ENCODE assay signal across 14 cellular contexts in the genomic region with DNA sequence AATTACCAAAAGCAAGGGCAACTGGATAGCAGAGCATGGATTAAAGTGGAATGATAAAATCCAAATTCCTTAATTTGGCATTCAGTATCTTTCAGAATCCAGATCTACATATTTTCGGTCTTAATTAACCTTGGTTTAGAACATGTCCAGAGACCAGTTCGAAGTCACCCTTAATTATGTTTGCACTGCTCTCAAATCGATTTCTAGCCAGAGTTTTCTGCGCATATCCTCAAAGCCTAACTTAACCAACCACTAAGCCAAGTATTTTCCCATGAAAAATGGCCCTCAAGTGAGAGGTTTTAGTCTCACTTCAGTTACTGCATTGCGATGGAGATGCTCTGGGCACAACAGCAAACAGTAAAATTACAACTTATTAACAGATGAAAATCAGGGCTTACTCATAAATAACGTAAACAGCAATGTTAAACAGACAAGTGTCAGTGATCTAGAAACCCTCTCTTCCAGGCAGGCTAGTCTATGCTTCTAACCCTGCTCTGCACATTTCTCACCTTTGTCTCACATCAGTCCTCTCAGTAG. TPM values are rescaled to one million over a fixed set of nuclear protein-coding genes. Genes with fewer than 3 reads are reported as not detected.
DNase-seq lines count a peak whose midpoint lies in the region; ATAC-seq, FAIRE-seq and TF ChIP-seq lines count a peak whose summit lies in the region.
"Had no signal": no experiment of that assay in that cellular context is flagged by ENCODE, and none has a peak within 500 bp of the region (broad histone marks: within the 10 kb centered on the region; RNA-seq: fewer than 3 reads in every experiment).

No MANE protein-coding gene starts in this region.

- CTCF ChIA-PET in HepG2 (lab: Yijun Ruan, JAX; ENCODE audit: low intra/inter-chr PET ratio, low total read pairs) (no interaction called here), K562 (lab: Yijun Ruan, JAX; ENCODE audit: low intra/inter-chr PET ratio) (interaction anchor here (0.5 kb wide), 1 partner anchor 69 kb away, joined by 3 read pairs; no protein-coding TSS in a partner anchor)

- WGBS in HepG2 (ENCODE audit: low lambda C conversion rate), result 47% methylated on average over 6 of the region's 6 CpGs
- WGBS in right lobe of liver (ENCODE audit: insufficient coverage, low coverage, low lambda C conversion rate, missing lambda C conversion rate), result 69% methylated on average over 6 of the region's 6 CpGs
- WGBS in K562 (ENCODE audit: insufficient coverage, low coverage, missing lambda C conversion rate), result 11% methylated on average over 6 of the region's 6 CpGs
- no CpG with 5 or more reads among the region's 6 CpGs for WGBS in mesendoderm (ENCODE audit: extremely low coverage, insufficient coverage, low lambda C conversion rate)
- WGBS in tibial nerve, 2 donors, result 75 to 76% methylated on average over 6 of the region's 6 CpGs

- H3K4me1 ChIP-seq in HepG2 (ENCODE audit: insufficient read depth, low read length) (peaks cover 38% of the 10 kb centered on the region), right lobe of liver (peaks cover 0 to 5% (median 0%) of the 10 kb centered on the region in 4 donors), K562 (replicated peaks in 1 of 2; ENCODE audit: control insufficient read depth in 2 of 2, insufficient read depth in 2 of 2, low read length in 2 of 2) (peaks cover 5 to 9% of the 10 kb centered on the region in 2 experiments; a peak in 3 of 5 replicates), vagina (peaks cover 68% of the 10 kb centered on the region), mesendoderm (ENCODE audit: control insufficient read depth, low read depth, low read length) (peaks cover 8% of the 10 kb centered on the region), tibial nerve (peaks cover 0 to 69% (median 22%) of the 10 kb centered on the region in 4 donors)

- no peak overlapping the region for H3K23ac ChIP-seq in mesendoderm (ENCODE audit: low read length)

- H2AK5ac ChIP-seq in mesendoderm (ENCODE audit: low read length), result no peak overlapping the region

- no peak for TF ChIP-seq POLR2A in HepG2 (IDR thresholded peaks at IDR 0.05; ENCODE audit: insufficient read depth in 1 of 2, low read depth in 2 of 2, low read length in 2 of 2)
- TF ChIP-seq POLR2A in right lobe of liver (IDR thresholded peaks at IDR 0.05), result no peak
- TF ChIP-seq POLR2A in K562 (conservative IDR thresholded peaks at IDR 0.05), result no peak
- TF ChIP-seq POLR2A in vagina (IDR thresholded peaks at IDR 0.05), result no peak
- no peak for TF ChIP-seq POLR2A in tibial nerve (IDR thresholded peaks at IDR 0.05)

- peaks cover 51% of the 10 kb centered on the region for H4K20me1 ChIP-seq in HepG2 (ENCODE audit: insufficient read depth, low read length)
- peaks cover 59% of the 10 kb centered on the region for H4K20me1 ChIP-seq in K562 (replicated peaks; ENCODE audit: control insufficient read depth, insufficient read depth, low read length)

- TF ChIP-seq RAD21 in HepG2 (CRISPR knock-in tag; IDR thresholded peaks at IDR 0.05), result no peak
- TF ChIP-seq RAD21 in K562 (CRISPR knock-in tag; conservative IDR thresholded peaks at IDR 0.05 in 1 of 2, IDR thresholded peaks at IDR 0.05 in 1 of 2), result no peak

- H3K79me1 ChIP-seq in mesendoderm (ENCODE audit: low read length), result no peaks in the 10 kb centered on the region

- H3K27ac ChIP-seq in HepG2 (ENCODE audit: extremely low read length, insufficient read depth, low read length) (peak overlapping the region; percentile 84), right lobe of liver (no peak overlapping the region), K562 (ENCODE audit: extremely low read depth, low read depth, low read length) (peak overlapping the region; percentile 26; the same call in 1 of the 3 replicates), vagina (peak overlapping the region; percentile 6), mesendoderm (ENCODE audit: low read depth, low read length) (no peak overlapping the region), tibial nerve (peak overlapping the region in 1 of 4 donors; percentile 28)

- no peak overlapping the region for H3K18ac ChIP-seq in mesendoderm (ENCODE audit: low read length)

- H3K4ac ChIP-seq in mesendoderm (ENCODE audit: low read depth, low read length), result no peak overlapping the region

- intact Hi-C loops in HepG2 (cut with micrococcal nuclease; ENCODE audit: unreplicated experiment) (loop anchor here (5.0 kb wide), 1 partner anchor 377 kb away; no protein-coding TSS in a partner anchor), right lobe of liver (cut with DNase I) (no loop called here), K562 (cut with micrococcal nuclease) (loop anchor here (5.0 kb wide), 1 partner anchor 372 kb away; a partner anchor contains a TSS), vagina (cut with DNase I) (loop anchor here (10.0 kb wide), 1 partner anchor 119 kb away; no protein-coding TSS in a partner anchor)

- TF ChIP-seq CTCF in HepG2 (CRISPR knock-in tag; IDR thresholded peaks at IDR 0.05), result no peak
- no peak for TF ChIP-seq CTCF in right lobe of liver (IDR thresholded peaks at IDR 0.05)
- no peak for TF ChIP-seq CTCF in K562 (IDR thresholded peaks at IDR 0.05 in 2 of 3, conservative IDR thresholded peaks at IDR 0.05 in 1 of 3; ENCODE audit: insufficient read depth in 2 of 3, low read depth in 1 of 3, low read length in 3 of 3)
- TF ChIP-seq CTCF in vagina (IDR thresholded peaks at IDR 0.05), result no peak
- TF ChIP-seq CTCF in tibial nerve (IDR thresholded peaks at IDR 0.05), result no peak

- H3K9ac ChIP-seq in HepG2 (ENCODE audit: insufficient read depth, low read depth, low read length) (peak overlapping the region; percentile 19; the same call in 1 of the 2 replicates), K562 (ENCODE audit: insufficient read depth in 1 of 2, low read depth in 2 of 2, low read length in 2 of 2) (peak overlapping the region in 1 of 2 experiments; percentile 63; a peak in 2 of 4 replicates), mesendoderm (ENCODE audit: low read length) (no peak overlapping the region)

- POLR2A ChIA-PET in HepG2 (lab: Yijun Ruan, JAX) (no interaction called here), K562 (lab: Yijun Ruan, JAX) (interaction anchor here (0.7 to 2.5 kb wide), 9 partner anchors 8 to 124 kb away, joined by 3 to 8 read pairs (median 4); no protein-coding TSS in a partner anchor)

- in situ Hi-C loops in HepG2 (cut with HindIII; ENCODE audit: extremely low pct_ligation_motif_present, low pct_unique_long_range_greater_than_20kb) (no loop called here), K562 (cut with MboI) (loop anchor here (5.0 kb wide), 1 partner anchor 127 kb away; no protein-coding TSS in a partner anchor)

- FAIRE-seq in HepG2 (lab: Jason Lieb, UNC) (no peak), K562 (lab: Jason Lieb, UNC) (no peak)
- FAIRE-seq: endometrium, GM12892 had no signal

- DNase-seq in HepG2 (ENCODE audit: low spot score) (peak; percentile 25), right lobe of liver (no peak), K562 (ENCODE audit: extremely low read depth in 1 of 4, low spot score in 3 of 4) (no peak), kidney glomerular epithelial cell (lab: John Stamatoyannopoulos, UW) (peak; percentile 37), vagina (ENCODE audit: extremely low spot score in 2 of 2) (no peak), NCI-H2227 treated with DMSO at 0.1 percent for 48 hours (lab: John Stamatoyannopoulos, UW) (no peak), mesendoderm (no peak), tibial nerve (ENCODE audit: low spot score in 2 of 2) (no peak)
- DNase-seq: activated T-cell treated with anti-CD3 and anti-CD28 coated beads, Interleukin-2, amount 50 U/mL, for 4 hours; AML-193; HCEC 1CT; T1000 had no signal

- no peak overlapping the region for H2BK120ac ChIP-seq in mesendoderm (ENCODE audit: low read depth, low read length)

- H3K4me3 ChIP-seq in HepG2 (replicated peaks in 1 of 3; ENCODE audit: insufficient read depth in 1 of 3, low read depth in 2 of 3, low read length in 3 of 3), result peak overlapping the region in 2 of 3 experiments; percentile 2 to 18; a peak in 2 of 6 replicates
- H3K4me3 ChIP-seq in right lobe of liver, result no peak overlapping the region
- H3K4me3 ChIP-seq in K562, result peak overlapping the region; percentile 89
- no peak overlapping the region for H3K4me3 ChIP-seq in vagina
- H3K4me3 ChIP-seq in mesendoderm (ENCODE audit: low read length), result no peak overlapping the region
- no peak overlapping the region for H3K4me3 ChIP-seq in tibial nerve

- peaks cover 85% of the 10 kb centered on the region for H3K79me2 ChIP-seq in HepG2 (ENCODE audit: insufficient read depth, low read length)
- H3K79me2 ChIP-seq in K562 (ENCODE audit: control insufficient read depth, insufficient read depth, low read length), result peaks cover 94% of the 10 kb centered on the region
- peaks cover 70% of the 10 kb centered on the region for H3K79me2 ChIP-seq in mesendoderm (ENCODE audit: control insufficient read depth, insufficient read depth, low read length)

- H3K9me1 ChIP-seq in K562 (ENCODE audit: control insufficient read depth, insufficient read depth, low read length), result no peaks in the 10 kb centered on the region

- no peaks in the 10 kb centered on the region for H3K9me3 ChIP-seq in HepG2 (ENCODE audit: low read length)
- H3K9me3 ChIP-seq in right lobe of liver, result no peaks in the 10 kb centered on the region
- no peaks in the 10 kb centered on the region for H3K9me3 ChIP-seq in K562 (replicated peaks; ENCODE audit: control insufficient read depth, insufficient read depth, low read depth, low read length)
- no peaks in the 10 kb centered on the region for H3K9me3 ChIP-seq in vagina
- H3K9me3 ChIP-seq in tibial nerve, result no peaks in the 10 kb centered on the region

- H3K27me3 ChIP-seq in HepG2 (ENCODE audit: control insufficient read depth in 1 of 2, insufficient read depth in 2 of 2, low read length in 2 of 2) (no peaks in the 10 kb centered on the region; a peak in 1 of 5 replicates), right lobe of liver (no peaks in the 10 kb centered on the region), K562 (ENCODE audit: control insufficient read depth in 2 of 2, insufficient read depth in 2 of 2, low read length in 2 of 2) (no peaks in the 10 kb centered on the region), vagina (no peaks in the 10 kb centered on the region), mesendoderm (ENCODE audit: insufficient read depth, low read length, poor library complexity) (no peaks in the 10 kb centered on the region), tibial nerve (no peaks in the 10 kb centered on the region)

- H3K4me2 ChIP-seq in HepG2 (ENCODE audit: low read depth, low read length) (peak overlapping the region; percentile 91), K562 (ENCODE audit: insufficient read depth, low read length) (peak overlapping the region; percentile 83), mesendoderm (ENCODE audit: low read length) (no peak overlapping the region)

- TF ChIP-seq EP300 in HepG2 (IDR thresholded peaks at IDR 0.05; ENCODE audit: low read depth in 2 of 2, low read length in 2 of 2) (no peak; a peak in 1 of 4 replicates), HepG2 (CRISPR knock-in tag; IDR thresholded peaks at IDR 0.05; ENCODE audit: borderline replicate concordance) (no peak), K562 (IDR thresholded peaks at IDR 0.05; ENCODE audit: low read length) (no peak), tibial nerve (IDR thresholded peaks at IDR 0.05) (no peak)

- ATAC-seq in HepG2 (no peak), right lobe of liver (no peak), K562 (no peak)
- ATAC-seq: activated T-cell treated with anti-CD3 and anti-CD28 coated beads, Interleukin-2, amount 50 U/mL, for 4 hours had no signal

- H4K8ac ChIP-seq in mesendoderm (ENCODE audit: low read depth, low read length), result no peak overlapping the region

- H2BK15ac ChIP-seq in mesendoderm (replicated peaks; ENCODE audit: low read depth), result no peak overlapping the region

- no peak overlapping the region for H4K5ac ChIP-seq in mesendoderm (ENCODE audit: low read length)

- H3K36me3 ChIP-seq in HepG2 (replicated peaks in 1 of 2; ENCODE audit: control insufficient read depth in 1 of 2, insufficient read depth in 2 of 2, low read length in 2 of 2) (no peaks in the 10 kb centered on the region), right lobe of liver (no peaks in the 10 kb centered on the region), K562 (ENCODE audit: control insufficient read depth, insufficient read depth, low read length) (peaks cover 22% of the 10 kb centered on the region), vagina (no peaks in the 10 kb centered on the region), mesendoderm (ENCODE audit: control insufficient read depth, insufficient read depth, low read length) (no peaks in the 10 kb centered on the region), tibial nerve (no peaks in the 10 kb centered on the region)

- BruUV-seq in HepG2 (replicated peaks; lab: Mats Ljungman, UMichigan) (no TSS peak), K562 (replicated peaks; lab: Mats Ljungman, UMichigan) (no TSS peak)

- no peak overlapping the region for H3K56ac ChIP-seq in mesendoderm (ENCODE audit: low read length)

- no peak overlapping the region for H2AFZ ChIP-seq in HepG2 (ENCODE audit: low read length)
- no peak overlapping the region for H2AFZ ChIP-seq in K562 (ENCODE audit: low read depth, low read length)

- H2BK5ac ChIP-seq in mesendoderm (ENCODE audit: low read length), result no peak overlapping the region

RNA-seq across cellular contexts. Expression of a gene that starts 4.5 kb away (rescaled TPM):
- 67.4 and 98.4 TPM in 2 replicates for total RNA-seq in HepG2 (2016; rRNA removed; fragmentation: Illumina TruSeq; extraction: Trizol)
- total RNA-seq in HepG2 (2016; cell fraction: cytosol; rRNA removed; fragmentation: Illumina TruSeq; extraction: Trizol; ENCODE audit: low read depth), result 113 and 115 TPM in 2 replicates
- 65.4 and 98.8 TPM in 2 replicates for total RNA-seq in HepG2 (2016; cell fraction: insoluble cytoplasmic fraction; rRNA removed; fragmentation: Illumina TruSeq; extraction: Trizol)
- 63.8 and 71.5 TPM in 2 replicates for total RNA-seq in HepG2 (2016; cell fraction: membrane; rRNA removed; fragmentation: Illumina TruSeq; extraction: Trizol)
- total RNA-seq in HepG2 (2016; cell fraction: nucleus; rRNA removed; fragmentation: Illumina TruSeq; extraction: Trizol), result 135 and 150 TPM in 2 replicates
- 100 and 133 TPM in 2 replicates for polyA plus RNA-seq in HepG2 (2011; rRNA removed)
- 56.6 and 89.3 TPM in 2 replicates for polyA plus RNA-seq in HepG2 (2011; cell fraction: cytosol; rRNA removed)
- 46.6 and 69.0 TPM in 2 replicates for polyA plus RNA-seq in HepG2 (2011; cell fraction: nucleus; rRNA removed)
- polyA plus RNA-seq in HepG2 (2012), result 176 and 196 TPM in 2 replicates
- 25.4 and 26.1 TPM in 2 replicates for polyA plus RNA-seq in HepG2 (2016; cell fraction: cytosol; fragmentation: Illumina TruSeq; extraction: Trizol; ENCODE audit: low read depth)
- 104 and 116 TPM in 2 replicates for polyA plus RNA-seq in HepG2 (2016; cell fraction: insoluble cytoplasmic fraction; fragmentation: Illumina TruSeq; extraction: Trizol; ENCODE audit: low read depth)
- 56.9 and 65.1 TPM in 2 replicates for polyA plus RNA-seq in HepG2 (2016; cell fraction: membrane; fragmentation: Illumina TruSeq; extraction: Trizol; ENCODE audit: low read depth)
- 271 and 279 TPM in 2 replicates for polyA plus RNA-seq in HepG2 (2016; cell fraction: nucleus; fragmentation: Illumina TruSeq; extraction: Trizol; ENCODE audit: insufficient read depth, low read depth)
- polyA minus RNA-seq in HepG2 (2011; rRNA and poly(A)+ RNA removed; ENCODE audit: low replicate concordance), result 71.7 and 98.5 TPM in 2 replicates
- polyA minus RNA-seq in HepG2 (2011; cell fraction: cytosol; rRNA and poly(A)+ RNA removed), result 85.3 and 110 TPM in 2 replicates
- polyA minus RNA-seq in HepG2 (2011; cell fraction: nucleus; rRNA and poly(A)+ RNA removed), result 103 and 105 TPM in 2 replicates
- total RNA-seq in right lobe of liver, result 100 to 1,000 TPM; 126 to 195 (median 177) TPM
- 172 and 408 TPM in 2 replicates for total RNA-seq in K562 (2011; cell fraction: chromatin; rRNA removed; ENCODE audit: low replicate concordance)
- 188 and 224 TPM in 2 replicates for total RNA-seq in K562 (2011; cell fraction: nucleolus; rRNA removed)
- 397 and 411 TPM in 2 replicates for total RNA-seq in K562 (2011; cell fraction: nucleoplasm; rRNA removed)
- total RNA-seq in K562 (2014; rRNA removed), result 96.7 and 123 TPM in 2 replicates
- total RNA-seq in K562 (2014; rRNA removed; fragmentation: Illumina TruSeq; extraction: Trizol), result 116 and 139 TPM in 2 replicates
- 67.3 and 73.0 TPM in 2 replicates for total RNA-seq in K562 (2015; rRNA removed; fragmentation: Illumina TruSeq; extraction: Trizol)
- total RNA-seq in K562 (2021), result 228 and 238 TPM in 2 replicates
- polyA plus RNA-seq in K562 (2011; rRNA removed), result 144 and 147 TPM in 2 replicates
- 58.0 and 129 TPM in 2 replicates for polyA plus RNA-seq in K562 (2011; cell fraction: cytosol; rRNA removed)
- polyA plus RNA-seq in K562 (2011; cell fraction: nucleus; rRNA removed), result 49.3 and 111 TPM in 2 replicates
- polyA plus RNA-seq in K562 (2012), result 173 and 413 TPM in 2 replicates
- 217 and 248 TPM in 2 replicates for polyA plus RNA-seq in K562 (2014; fragmentation: Illumina TruSeq; extraction: Trizol)
- 10 to 100 TPM; 75.8 to 90.3 TPM for polyA plus RNA-seq in K562 (2014; fragmentation: Nextera tagmentation; extraction: Ambion mirVana)
- polyA plus RNA-seq in K562 (2014; rRNA removed), result 141 and 151 TPM in 2 replicates
- polyA minus RNA-seq in K562 (2011; rRNA and poly(A)+ RNA removed), result 151 and 172 TPM in 2 replicates
- polyA minus RNA-seq in K562 (2011; cell fraction: cytosol; rRNA and poly(A)+ RNA removed), result 70.4 and 76.7 TPM in 2 replicates
- polyA minus RNA-seq in K562 (2011; cell fraction: nucleus; rRNA and poly(A)+ RNA removed), result 45.9 and 84.7 TPM in 2 replicates
- total RNA-seq in vagina, result 174 TPM
- polyA plus RNA-seq in mesendoderm (2013, experiment 1 of 2), result 369 TPM
- 372 TPM for polyA plus RNA-seq in mesendoderm (2013, experiment 2 of 2)
- 100 to 1,000 TPM; 232 to 245 (median 243) TPM for total RNA-seq in tibial nerve

Comparison
In these comparisons a context has a peak if more than half of its experiments do, and no peak if none do; other contexts are left out.
1. DNase-seq: peak in HepG2 (single experiment) and kidney glomerular epithelial cell (single experiment); none in right lobe of liver (0 of 3), K562 (0 of 4), vagina (0 of 2), NCI-H2227 treated with DMSO at 0.1 percent for 48 hours (single experiment), mesendoderm (single experiment) and tibial nerve (0 of 2).
2. H3K27ac ChIP-seq: peak in HepG2 (single experiment), K562 (single experiment) and vagina (single experiment); none in right lobe of liver (0 of 3) and mesendoderm (single experiment).
3. H3K4me3 ChIP-seq: peak in HepG2 (2 of 3) and K562 (single experiment); none in right lobe of liver (0 of 3), vagina (0 of 2), mesendoderm (single experiment) and tibial nerve (0 of 4).
4. intact Hi-C loops: an anchor here in HepG2 (5.0 kb wide), K562 (5.0 kb wide) and vagina (10.0 kb wide); none called in right lobe of liver.